Comparison of ENCODE assay signal across 9 cellular contexts in genomic region chr5:72109051-72109411, GRCh38. TPM values are rescaled to one million over a fixed set of nuclear protein-coding genes. Genes with fewer than 3 reads are reported as not detected.
DNase-seq lines count a peak whose midpoint lies in the region; ATAC-seq and TF ChIP-seq lines count a peak whose summit lies in the region.
"Had no signal": no experiment of that assay in that cellular context is flagged by ENCODE, and none has a peak within 500 bp of the region (broad histone marks: within the 10 kb centered on the region; RNA-seq: fewer than 3 reads in every experiment).

No MANE protein-coding gene starts in this region.

- no peak overlapping the region for H4K5ac ChIP-seq in IMR-90 (ENCODE audit: low read depth, low read length)

- 0 out of 2 replicates have a peak overlapping the region, but pooled peaks have one; percentile 2 for H3K23ac ChIP-seq in IMR-90 (ENCODE audit: low read depth, low read length)

- peak overlapping the region; percentile 97 for H2AK9ac ChIP-seq in IMR-90 (replicated peaks; ENCODE audit: low read depth, low read length, poor library complexity)

- peak overlapping the region; percentile 31; the same call in 1 of the 2 replicates for H2BK120ac ChIP-seq in IMR-90 (ENCODE audit: low read depth, low read length)

- peak overlapping the region; percentile 97 for H3K4me3 ChIP-seq in IMR-90 (ENCODE audit: insufficient read depth, low read depth, low read length)
- H3K4me3 ChIP-seq in iPS-18c (ENCODE audit: insufficient read depth, low read depth, low read length): peak overlapping the region; percentile 94

- DNase-seq in IMR-90 (no peak), NCI-H446 treated with DMSO at 0.1 percent for 48 hours (lab: John Stamatoyannopoulos, UW) (no peak), HUDEP-2 (lab: John Stamatoyannopoulos, UW; ENCODE audit: unreplicated experiment in 76 of 76) (no peak), NCI-H446 (lab: John Stamatoyannopoulos, UW) (no peak), hypothalamus (lab: John Stamatoyannopoulos, UW) (no peak)
- no peak for DNase-seq in activated naive CD8-positive, alpha-beta T cell treated with anti-CD3 and anti-CD28 coated beads, Interleukin-2, amount 10 ng/mL, durations not matched to agents 7 days and 5 days
- DNase-seq in stimulated activated naive CD8-positive, alpha-beta T cell treated with anti-CD3 and anti-CD28 coated beads, Interleukin-15, amount 100 ng/mL, for 72 hours: no peak
- DNase-seq: activated CD4-positive, alpha-beta T cell treated with anti-CD3 and anti-CD28 coated beads, Interleukin-2, amount 50 U/mL, for 1 hour had no signal

- peak overlapping the region; percentile 86 for H3K27ac ChIP-seq in IMR-90 (ENCODE audit: insufficient read depth, low read length)

- peak overlapping the region; percentile 46 for H3K4ac ChIP-seq in IMR-90 (ENCODE audit: low read depth, low read length)

- no peak for TF ChIP-seq POLR2A in IMR-90 (IDR thresholded peaks at IDR 0.05; ENCODE audit: low read depth, low read length)

- H3K56ac ChIP-seq in IMR-90 (ENCODE audit: extremely low read depth, insufficient read depth, low read length): peak overlapping the region; percentile 57

- no peak overlapping the region for H2AK5ac ChIP-seq in IMR-90 (ENCODE audit: low read depth, low read length)

- intact Hi-C loops in IMR-90 (cut with micrococcal nuclease): loop anchor here (2.0 kb wide), 1 partner anchor 42 kb away; no protein-coding TSS in a partner anchor

- H2BK5ac ChIP-seq in IMR-90 (ENCODE audit: low read depth, low read length, poor library complexity, severe bottlenecking): peak overlapping the region; percentile 54

- H3K27ac Mint-ChIP-seq in activated naive CD8-positive, alpha-beta T cell treated with anti-CD3 and anti-CD28 coated beads, Interleukin-2, amount 10 ng/mL, durations not matched to agents 7 days and 5 days: no peak overlapping the region
- no peak overlapping the region for H3K27ac Mint-ChIP-seq in stimulated activated naive CD8-positive, alpha-beta T cell treated with anti-CD3 and anti-CD28 coated beads, Interleukin-15, amount 100 ng/mL, for 72 hours

- H3K14ac ChIP-seq in IMR-90 (replicated peaks; ENCODE audit: low read depth, low read length): no peak overlapping the region

- peak overlapping the region; percentile 93 for H2AFZ ChIP-seq in IMR-90 (replicated peaks; ENCODE audit: low read length, poor library complexity)

- peak overlapping the region in 1 of 2 experiments; percentile 58; a peak in 1 of 4 replicates for H4K8ac ChIP-seq in IMR-90 (ENCODE audit: low read depth in 2 of 2, low read length in 2 of 2)

- no peak for TF ChIP-seq CTCF in IMR-90 (conservative IDR thresholded peaks at IDR 0.05; ENCODE audit: low read depth, low read length)

- H3K18ac ChIP-seq in IMR-90 (ENCODE audit: low read depth, low read length): peak overlapping the region; percentile 59; the same call in 1 of the 2 replicates

- peaks cover 15% of the 10 kb centered on the region for H3K9me1 ChIP-seq in IMR-90 (ENCODE audit: insufficient read depth, low read length)

- H3K9me3 ChIP-seq in IMR-90 (ENCODE audit: control insufficient read depth, insufficient read depth, low read length): no peaks in the 10 kb centered on the region
- H3K9me3 ChIP-seq in iPS-18c (ENCODE audit: control insufficient read depth, insufficient read depth, low read length): no peaks in the 10 kb centered on the region

- BruUV-seq in IMR-90 (replicated peaks; lab: Mats Ljungman, UMichigan): no TSS peak

- peaks cover 1% of the 10 kb centered on the region for H3K36me3 Mint-ChIP-seq in activated naive CD8-positive, alpha-beta T cell treated with anti-CD3 and anti-CD28 coated beads, Interleukin-2, amount 10 ng/mL, durations not matched to agents 7 days and 5 days

- no CpG with 5 or more reads among the region's 2 CpGs for WGBS in IMR-90 (ENCODE audit: extremely low coverage in 2 of 2, insufficient read length in 1 of 2), 2 experiments

- H3K4me1 ChIP-seq in IMR-90 (ENCODE audit: control insufficient read depth, insufficient read depth, low read length): peaks cover 12% of the 10 kb centered on the region

- no peak overlapping the region for H2BK15ac ChIP-seq in IMR-90 (ENCODE audit: low read depth, low read length)

- H3K27me3 ChIP-seq in IMR-90 (ENCODE audit: control insufficient read depth, insufficient read depth, low read length): no peaks in the 10 kb centered on the region

- H3K27me3 Mint-ChIP-seq in activated naive CD8-positive, alpha-beta T cell treated with anti-CD3 and anti-CD28 coated beads, Interleukin-2, amount 10 ng/mL, durations not matched to agents 7 days and 5 days: peaks cover 82% of the 10 kb centered on the region
- peaks cover 88% of the 10 kb centered on the region for H3K27me3 Mint-ChIP-seq in stimulated activated naive CD8-positive, alpha-beta T cell treated with anti-CD3 and anti-CD28 coated beads, Interleukin-15, amount 100 ng/mL, for 72 hours

- peak overlapping the region; percentile 64 for H3K4me3 Mint-ChIP-seq in activated naive CD8-positive, alpha-beta T cell treated with anti-CD3 and anti-CD28 coated beads, Interleukin-2, amount 10 ng/mL, durations not matched to agents 7 days and 5 days
- H3K4me3 Mint-ChIP-seq in stimulated activated naive CD8-positive, alpha-beta T cell treated with anti-CD3 and anti-CD28 coated beads, Interleukin-15, amount 100 ng/mL, for 72 hours: peak overlapping the region; percentile 86 to 90

- H2BK20ac ChIP-seq in IMR-90 (ENCODE audit: low read depth, low read length): no peak overlapping the region

- no peak overlapping the region for H4K91ac ChIP-seq in IMR-90 (ENCODE audit: insufficient read depth, low read depth, low read length)

- CTCF ChIA-PET in IMR-90 (lab: Yijun Ruan, JAX): no interaction called here

- TF ChIP-seq RAD21 in IMR-90 (IDR thresholded peaks at IDR 0.05; ENCODE audit: low read length): no peak

- POLR2A ChIA-PET in IMR-90 (lab: Charles Lee; ENCODE audit: unreplicated experiment): interaction anchor here (0.6 kb wide), 3 partner anchors 17 to 508 kb away, joined by 4 to 7 read pairs (median 5); no protein-coding TSS in a partner anchor
- POLR2A ChIA-PET in activated naive CD8-positive, alpha-beta T cell treated with anti-CD3 and anti-CD28 coated beads, Interleukin-2, amount 10 ng/mL, durations not matched to agents 7 days and 5 days (lab: Charles Lee): no interaction called here

- H3K4me1 Mint-ChIP-seq in activated naive CD8-positive, alpha-beta T cell treated with anti-CD3 and anti-CD28 coated beads, Interleukin-2, amount 10 ng/mL, durations not matched to agents 7 days and 5 days: peaks cover 3% of the 10 kb centered on the region
- H3K4me1 Mint-ChIP-seq in stimulated activated naive CD8-positive, alpha-beta T cell treated with anti-CD3 and anti-CD28 coated beads, Interleukin-15, amount 100 ng/mL, for 72 hours: peaks cover 12% of the 10 kb centered on the region

- peaks cover 45% of the 10 kb centered on the region; the same call in 1 of the 2 replicates for H4K20me1 ChIP-seq in IMR-90 (ENCODE audit: insufficient read depth, low read length)

- peak overlapping the region; percentile 86 for H3K9ac ChIP-seq in IMR-90 (ENCODE audit: low read depth, low read length)

- peak overlapping the region; percentile 88 for H3K4me2 ChIP-seq in IMR-90 (ENCODE audit: low read depth, low read length)

- no peak for ATAC-seq in IMR-90 (ENCODE audit: low read depth)
- no peak for ATAC-seq in activated naive CD8-positive, alpha-beta T cell treated with anti-CD3 and anti-CD28 coated beads, Interleukin-2, amount 10 ng/mL, durations not matched to agents 7 days and 5 days (ENCODE audit: low read depth)
- ATAC-seq in stimulated activated naive CD8-positive, alpha-beta T cell treated with anti-CD3 and anti-CD28 coated beads, Interleukin-15, amount 100 ng/mL, for 72 hours: no peak

- in situ Hi-C loops in IMR-90 (cut with MboI; ENCODE audit: low sequenced_read_pairs): no loop called here

- H3K36me3 ChIP-seq in IMR-90 (ENCODE audit: control insufficient read depth, insufficient read depth, low read length): peaks cover 2% of the 10 kb centered on the region; the same call in 1 of the 2 replicates

- peaks cover 3 to 40% of the 10 kb centered on the region in 2 experiments; a peak in 2 of 4 replicates for H3K79me1 ChIP-seq in IMR-90 (ENCODE audit: low read depth in 1 of 2, low read length in 2 of 2)

- no peaks in the 10 kb centered on the region for H3K9me3 Mint-ChIP-seq in activated naive CD8-positive, alpha-beta T cell treated with anti-CD3 and anti-CD28 coated beads, Interleukin-2, amount 10 ng/mL, durations not matched to agents 7 days and 5 days
- H3K9me3 Mint-ChIP-seq in stimulated activated naive CD8-positive, alpha-beta T cell treated with anti-CD3 and anti-CD28 coated beads, Interleukin-15, amount 100 ng/mL, for 72 hours: peaks cover 0 to 6% of the 10 kb centered on the region in 2 donors

- dilution Hi-C loops in IMR-90 (cut with HindIII; ENCODE audit: low sequenced_read_pairs, unreplicated experiment): no loop called here

TF ChIP-seq in IMR-90, 13 proteins besides CTCF, POLR2A, EP300 and RAD21:
- no peak for TF ChIP-seq NFE2L2 (IDR thresholded peaks at IDR 0.05; ENCODE audit: low read depth, low read length)
- TF ChIP-seq CEBPB (IDR thresholded peaks at IDR 0.05; ENCODE audit: low read depth, low read length): no peak
- no peak for TF ChIP-seq BHLHE40 (IDR thresholded peaks at IDR 0.05; ENCODE audit: low read depth, low read length)
- TF ChIP-seq MXI1 (IDR thresholded peaks at IDR 0.05; ENCODE audit: borderline replicate concordance, low read depth, low read length): no peak
- TF ChIP-seq, protein P1, sequence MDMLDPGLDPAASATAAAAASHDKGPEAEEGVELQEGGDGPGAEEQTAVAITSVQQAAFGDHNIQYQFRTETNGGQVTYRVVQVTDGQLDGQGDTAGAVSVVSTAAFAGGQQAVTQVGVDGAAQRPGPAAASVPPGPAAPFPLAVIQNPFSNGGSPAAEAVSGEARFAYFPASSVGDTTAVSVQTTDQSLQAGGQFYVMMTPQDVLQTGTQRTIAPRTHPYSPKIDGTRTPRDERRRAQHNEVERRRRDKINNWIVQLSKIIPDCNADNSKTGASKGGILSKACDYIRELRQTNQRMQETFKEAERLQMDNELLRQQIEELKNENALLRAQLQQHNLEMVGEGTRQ (IDR thresholded peaks at IDR 0.05; ENCODE audit: low read depth, low read length): no peak
- TF ChIP-seq CHD1 (IDR thresholded peaks at IDR 0.05; ENCODE audit: low read depth, low read length): no peak

RNA-seq across cellular contexts. Expression of gene MAP1B, which starts 1.8 kb away (rescaled TPM):
- total RNA-seq in IMR-90 (2012; rRNA removed): 183 and 212 TPM in 2 replicates
- polyA plus RNA-seq in IMR-90 (2012; rRNA removed): 38.8 and 41.1 TPM in 2 replicates
- 19.2 and 29.1 TPM in 2 replicates for polyA plus RNA-seq in IMR-90 (2012; cell fraction: cytosol; rRNA removed)
- 33.2 and 44.8 TPM in 2 replicates for polyA plus RNA-seq in IMR-90 (2012; cell fraction: nucleus; rRNA removed; ENCODE audit: low replicate concordance)
- not detected for total RNA-seq in activated naive CD8-positive, alpha-beta T cell treated with anti-CD3 and anti-CD28 coated beads, Interleukin-2, amount 10 ng/mL, durations not matched to agents 7 days and 5 days

Comparison
In these comparisons a context has a peak if more than half of its experiments do, and no peak if none do; other contexts are left out.
1. RNA of gene MAP1B, which starts 1.8 kb away (total RNA-seq): 183 to 212 TPM in IMR-90; not detected in activated naive CD8-positive, alpha-beta T cell treated with anti-CD3 and anti-CD28 coated beads, Interleukin-2, amount 10 ng/mL, durations not matched to agents 7 days and 5 days; every median in the first group is over 100 times any median in the second.